1 cellular context compared by ENCODE assay signal in the genomic region with DNA sequence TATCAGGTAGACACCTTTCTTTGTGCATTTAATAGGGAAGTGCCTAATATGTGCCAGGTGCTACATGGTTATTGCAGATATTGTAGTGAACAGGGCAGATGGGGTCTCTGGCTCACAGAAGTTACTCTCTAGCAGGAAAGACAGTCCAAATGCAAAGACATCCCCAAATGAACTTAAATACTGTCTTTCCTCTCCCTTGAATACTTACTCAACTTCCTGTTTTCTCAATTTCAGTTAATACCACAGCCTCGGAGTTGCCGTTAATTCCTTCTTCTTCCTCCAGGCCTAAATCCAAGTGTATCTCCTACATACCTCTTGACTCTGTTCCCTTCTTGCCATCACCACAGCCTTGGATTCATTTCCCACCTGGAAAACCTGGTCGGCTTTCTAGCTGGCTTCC.
TF ChIP-seq lines count a peak whose summit lies in the region.

No MANE protein-coding gene starts in this region.

TF ChIP-seq in HepG2, 621 proteins besides CTCF, POLR2A, EP300 and RAD21 (continued from another document):
- TF ChIP-seq GRHL1 (CRISPR knock-in tag; conservative IDR thresholded peaks at IDR 0.05): no peak
- TF ChIP-seq CHCHD3 (CRISPR knock-in tag; IDR thresholded peaks at IDR 0.05): no peak
- no peak for TF ChIP-seq MIXL1 (CRISPR knock-in tag; IDR thresholded peaks at IDR 0.05)
- TF ChIP-seq TOPORS (CRISPR knock-in tag; IDR thresholded peaks at IDR 0.05): no peak
- TF ChIP-seq, protein P1, sequence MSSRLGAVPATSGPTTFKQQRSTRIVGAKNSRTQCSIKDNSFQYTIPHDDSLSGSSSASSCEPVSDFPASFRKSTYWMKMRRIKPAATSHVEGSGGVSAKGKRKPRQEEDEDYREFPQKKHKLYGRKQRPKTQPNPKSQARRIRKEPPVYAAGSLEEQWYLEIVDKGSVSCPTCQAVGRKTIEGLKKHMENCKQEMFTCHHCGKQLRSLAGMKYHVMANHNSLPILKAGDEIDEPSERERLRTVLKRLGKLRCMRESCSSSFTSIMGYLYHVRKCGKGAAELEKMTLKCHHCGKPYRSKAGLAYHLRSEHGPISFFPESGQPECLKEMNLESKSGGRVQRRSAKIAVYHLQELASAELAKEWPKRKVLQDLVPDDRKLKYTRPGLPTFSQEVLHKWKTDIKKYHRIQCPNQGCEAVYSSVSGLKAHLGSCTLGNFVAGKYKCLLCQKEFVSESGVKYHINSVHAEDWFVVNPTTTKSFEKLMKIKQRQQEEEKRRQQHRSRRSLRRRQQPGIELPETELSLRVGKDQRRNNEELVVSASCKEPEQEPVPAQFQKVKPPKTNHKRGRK (CRISPR knock-in tag; IDR thresholded peaks at IDR 0.05): no peak
- TF ChIP-seq ZNF407 (CRISPR knock-in tag; IDR thresholded peaks at IDR 0.05; ENCODE audit: not compliant biosample characterization): no peak
- no peak for TF ChIP-seq ZNF282 (IDR thresholded peaks at IDR 0.05; ENCODE audit: partially characterized antibody)
- TF ChIP-seq HCFC1 (IDR thresholded peaks at IDR 0.05; ENCODE audit: low read depth, low read length): no peak
- TF ChIP-seq ZNF850 (CRISPR knock-in tag; conservative IDR thresholded peaks at IDR 0.05): no peak
